39 cellular contexts compared by ENCODE assay signal in the genomic region with DNA sequence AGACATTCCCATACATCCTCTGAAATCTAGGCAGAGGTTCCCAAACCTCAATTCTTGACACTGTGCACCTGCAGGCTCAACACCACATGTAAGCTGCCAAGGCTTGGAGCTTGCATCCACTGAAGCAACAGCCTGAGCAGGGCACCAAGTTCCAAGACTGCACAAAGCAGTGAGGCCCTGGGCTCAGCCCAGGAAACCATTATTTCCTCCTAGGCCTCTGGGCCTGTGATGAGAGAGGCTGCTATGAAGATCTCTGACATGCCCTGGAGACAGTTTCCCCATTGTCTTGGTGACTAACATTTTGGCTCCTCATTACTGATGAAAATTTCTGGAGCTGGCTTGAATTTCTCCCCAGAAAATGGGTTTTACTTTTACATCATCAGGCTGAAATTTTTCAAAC.
"Had no signal": no experiment of that assay in that cellular context is flagged by ENCODE, and none has a peak within 500 bp of the region (broad histone marks: within the 10 kb centered on the region; RNA-seq: fewer than 3 reads in every experiment).

No MANE protein-coding gene starts in this region.

- H3K4me3 Mint-ChIP-seq: activated B cell treated with CpG ODN at 0.5 μM for 24 hours; activated CD4-positive, alpha-beta memory T cell treated with anti-CD3 and anti-CD28 coated beads for 36 hours; activated CD4-positive, alpha-beta T cell treated with anti-CD3 and anti-CD28 coated beads, Interleukin-2, amount 10 ng/mL, durations not matched to agents 24 days and 14 days; activated CD8-positive, alpha-beta T cell treated with anti-CD3 and anti-CD28 coated beads for 36 hours; activated naive CD4-positive, alpha-beta T cell treated with anti-CD3 and anti-CD28 coated beads for 36 hours; activated naive CD8-positive, alpha-beta T cell treated with anti-CD3 and anti-CD28 coated beads for 36 hours; activated T-cell treated with anti-CD3 and anti-CD28 coated beads, Interleukin-2, amount 50 U/mL, for 4 hours; activated T-cell treated with anti-CD3 and anti-CD28 coated beads, Interleukin-2, amount 50 U/mL, for 72 hours; activated T-helper 1 cell treated with anti-CD3 and anti-CD28 coated beads, Interleukin-12 subunit alpha, Interleukin-12 subunit beta, Interleukin-2, Interleukin-4 antibody, amounts not matched to agents 30 ng/mL and 10 ng/mL and 1 ng/mL, durations not matched to agents 14 hours and 24 hours and 36 hours; activated T-helper 17 cell treated with anti-CD3 and anti-CD28 coated beads, Interleukin-2, amount 50 U/mL, for 72 hours; central memory CD8-positive, alpha-beta T cell; T-cell; T-helper 1 cell treated with Interleukin-12 subunit alpha and Interleukin-12 subunit beta and Interleukin-4 antibody, amounts not matched to agents 30 μg/mL and 1 μg/mL, for 36 hours; T-helper 2 cell treated with Interferon-gamma antibody and Interleukin-4, amounts not matched to agents 5 μg/mL and 100 μg/mL, for 36 hours had no signal

- H3K27ac ChIP-seq: adrenal gland, body of pancreas, brain microvascular endothelial cell, breast epithelium, VCaP had no signal

- H3K36me3 Mint-ChIP-seq: T-cell had no signal

- ATAC-seq: activated CD8-positive, alpha-beta T cell treated with anti-CD3 and anti-CD28 coated beads for 36 hours; activated naive CD4-positive, alpha-beta T cell treated with anti-CD3 and anti-CD28 coated beads, Interleukin-2, amount 50 U/mL, for 72 hours; activated T-cell treated with anti-CD3 and anti-CD28 coated beads, Interleukin-2, amount 50 U/mL, for 4 hours; activated T-cell treated with anti-CD3 and anti-CD28 coated beads, Interleukin-2, amount 50 U/mL, for 72 hours; activated T-helper 17 cell treated with anti-CD3 and anti-CD28 coated beads, Interleukin-2, amount 50 U/mL, for 72 hours; body of pancreas; T-cell had no signal

- DNase-seq: activated B cell treated with CpG ODN at 0.5 μM for 24 hours; activated CD4-positive, alpha-beta memory T cell treated with anti-CD3 and anti-CD28 coated beads for 36 hours; activated CD4-positive, alpha-beta T cell treated with anti-CD3 and anti-CD28 coated beads for 4 hours; activated CD4-positive, alpha-beta T cell treated with anti-CD3 and anti-CD28 coated beads, Interleukin-2, amount 10 ng/mL, durations not matched to agents 24 days and 14 days; activated CD4-positive, alpha-beta T cell treated with anti-CD3 and anti-CD28 coated beads, Interleukin-2, amount 50 U/mL, for 1 hour; activated CD4-positive, alpha-beta T cell treated with anti-CD3 and anti-CD28 coated beads, Interleukin-2, amount 50 U/mL, for 4 hours; activated CD4-positive, CD25-positive, alpha-beta regulatory T cell treated with anti-CD3 and anti-CD28 coated beads, Interleukin-2, amount 50 U/mL, for 72 hours; activated CD8-positive, alpha-beta memory T cell treated with anti-CD3 and anti-CD28 coated beads, Interleukin-2, amount 50 U/mL, for 4 hours; activated CD8-positive, alpha-beta T cell treated with anti-CD3 and anti-CD28 coated beads for 36 hours; activated effector memory CD4-positive, alpha-beta T cell treated with anti-CD3 and anti-CD28 coated beads, Interleukin-2, amount 50 U/mL, for 16 hours; activated gamma-delta T cell treated with Interleukin-2 at 50 U/mL for 16 hours; activated naive CD4-positive, alpha-beta T cell; activated naive CD4-positive, alpha-beta T cell treated with anti-CD3 and anti-CD28 coated beads for 36 hours; activated naive CD4-positive, alpha-beta T cell treated with anti-CD3 and anti-CD28 coated beads, Interleukin-2, amount 50 U/mL, for 16 hours; activated naive CD8-positive, alpha-beta T cell treated with anti-CD3 and anti-CD28 coated beads for 36 hours; activated T-cell treated with anti-CD3 and anti-CD28 coated beads for 4 hours; activated T-cell treated with anti-CD3 and anti-CD28 coated beads, Interleukin-2, amount 50 U/mL, for 1 hour; activated T-cell treated with anti-CD3 and anti-CD28 coated beads, Interleukin-2, amount 50 U/mL, for 4 hours; activated T-cell treated with anti-CD3 and anti-CD28 coated beads, Interleukin-2, amount 50 U/mL, for 72 hours; adrenal gland; amniotic stem cell; aorta; body of pancreas; brain microvascular endothelial cell; caudate nucleus; cerebellar nuclear complex; T-cell; T-helper 2 cell; T-helper 9 cell had no signal

- H3K27me3 Mint-ChIP-seq: activated CD4-positive, alpha-beta memory T cell treated with anti-CD3 and anti-CD28 coated beads for 36 hours; activated CD4-positive, alpha-beta T cell treated with anti-CD3 and anti-CD28 coated beads, Interleukin-2, amount 10 ng/mL, durations not matched to agents 24 days and 14 days; activated naive CD8-positive, alpha-beta T cell treated with anti-CD3 and anti-CD28 coated beads for 36 hours; activated T-helper 17 cell treated with anti-CD3 and anti-CD28 coated beads, Interleukin-2, amount 50 U/mL, for 72 hours; central memory CD8-positive, alpha-beta T cell had no signal

- H3K4me1 Mint-ChIP-seq: activated B cell treated with CpG ODN at 0.5 μM for 24 hours; activated CD4-positive, alpha-beta T cell treated with anti-CD3 and anti-CD28 coated beads, Interleukin-2, amount 10 ng/mL, durations not matched to agents 24 days and 14 days; activated naive CD8-positive, alpha-beta T cell treated with anti-CD3 and anti-CD28 coated beads for 36 hours; activated T-helper 17 cell treated with anti-CD3 and anti-CD28 coated beads, Interleukin-2, amount 50 U/mL, for 72 hours; central memory CD8-positive, alpha-beta T cell; T-cell had no signal

- H3K4me3 ChIP-seq: adrenal gland, body of pancreas, breast epithelium had no signal

- FAIRE-seq: astrocyte, TTC549 had no signal

- H3K27me3 ChIP-seq: adrenal gland, body of pancreas, brain microvascular endothelial cell, breast epithelium had no signal

- H3K4me1 ChIP-seq: adrenal gland, body of pancreas, breast epithelium had no signal

- H3K27ac Mint-ChIP-seq: activated B cell treated with CpG ODN at 0.5 μM for 24 hours; activated CD4-positive, alpha-beta memory T cell treated with anti-CD3 and anti-CD28 coated beads for 36 hours; activated CD4-positive, alpha-beta T cell treated with anti-CD3 and anti-CD28 coated beads, Interleukin-2, amount 10 ng/mL, durations not matched to agents 24 days and 14 days; activated CD8-positive, alpha-beta T cell treated with anti-CD3 and anti-CD28 coated beads for 36 hours; activated naive CD4-positive, alpha-beta T cell treated with anti-CD3 and anti-CD28 coated beads for 36 hours; activated naive CD4-positive, alpha-beta T cell treated with anti-CD3 and anti-CD28 coated beads, Interleukin-2, amount 50 U/mL, for 72 hours; activated naive CD8-positive, alpha-beta T cell treated with anti-CD3 and anti-CD28 coated beads for 36 hours; activated T-cell treated with anti-CD3 and anti-CD28 coated beads, Interleukin-2, amount 50 U/mL, for 72 hours; activated T-helper 1 cell treated with anti-CD3 and anti-CD28 coated beads, Interleukin-12 subunit alpha, Interleukin-12 subunit beta, Interleukin-2, Interleukin-4 antibody, amounts not matched to agents 30 ng/mL and 10 ng/mL and 1 ng/mL, durations not matched to agents 14 hours and 24 hours and 36 hours; activated T-helper 17 cell treated with anti-CD3 and anti-CD28 coated beads, Interleukin-2, amount 50 U/mL, for 72 hours; T-cell; T-helper 1 cell treated with Interleukin-12 subunit alpha and Interleukin-12 subunit beta and Interleukin-4 antibody, amounts not matched to agents 30 μg/mL and 1 μg/mL, for 36 hours; T-helper 2 cell treated with Interferon-gamma antibody and Interleukin-4, amounts not matched to agents 5 μg/mL and 100 μg/mL, for 36 hours had no signal

- H3K9me3 ChIP-seq: adrenal gland had no signal

- H3K36me3 ChIP-seq: adrenal gland, brain microvascular endothelial cell, breast epithelium had no signal
